ENCODE assay signal across 26 cellular contexts in the genomic region with DNA sequence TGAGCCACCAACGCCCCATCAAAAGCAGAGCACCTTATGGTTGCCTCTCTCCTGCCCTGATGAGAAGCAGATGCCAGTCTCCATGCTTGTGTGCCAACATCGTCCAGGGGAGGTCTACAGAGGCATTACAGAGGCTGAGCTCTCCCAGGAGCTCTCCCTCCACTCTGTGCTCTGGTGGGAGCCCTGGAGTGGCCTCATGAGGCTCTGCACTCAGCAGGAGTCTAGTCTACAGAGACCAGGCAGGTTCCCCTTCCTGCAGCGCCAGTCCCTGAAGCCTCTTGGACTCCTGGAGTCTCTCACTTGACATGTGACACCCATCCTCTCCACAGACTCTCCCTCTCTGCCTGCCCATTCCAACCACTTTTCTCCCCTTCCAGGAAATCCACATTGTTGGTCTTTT. TPM values are rescaled to one million over a fixed set of nuclear protein-coding genes. Genes with fewer than 3 reads are reported as not detected.
DNase-seq lines count a peak whose midpoint lies in the region; ATAC-seq and TF ChIP-seq lines count a peak whose summit lies in the region.
"Had no signal": no experiment of that assay in that cellular context is flagged by ENCODE, and none has a peak within 500 bp of the region (broad histone marks: within the 10 kb centered on the region; RNA-seq: fewer than 3 reads in every experiment).

No MANE protein-coding gene starts in this region.

- H3K9me3 Mint-ChIP-seq in CD4-positive, alpha-beta T cell: no peaks in the 10 kb centered on the region
- H3K9me3 Mint-ChIP-seq: CD8-positive, alpha-beta T cell had no signal

- WGBS in esophagus squamous epithelium, 2 donors: 82 to 89% methylated on average over 1 to 2 of the region's 3 CpGs

- no peaks in the 10 kb centered on the region for H3K36me3 Mint-ChIP-seq in CD4-positive, alpha-beta T cell (ENCODE audit: low read depth)
- H3K36me3 Mint-ChIP-seq: CD8-positive, alpha-beta T cell had no signal

- H3K4me1 ChIP-seq in BLaER1 treated with 17β-estradiol and CSF1 and Interleukin-3, amounts not matched to agents 10 nM and 100 nM: peaks cover 27 to 42% (median 36%) of the 10 kb centered on the region in 10 experiments
- H3K4me1 ChIP-seq in esophagus squamous epithelium: peaks cover 26 to 63% (median 42%) of the 10 kb centered on the region in 3 donors
- H3K4me1 ChIP-seq: Caco-2 had no signal

- H4K20me1 ChIP-seq in BLaER1 treated with 17β-estradiol and CSF1 and Interleukin-3, amounts not matched to agents 10 nM and 100 nM: no peaks in the 10 kb centered on the region

- no peak overlapping the region for H3K27ac Mint-ChIP-seq in CD4-positive, alpha-beta T cell
- H3K27ac Mint-ChIP-seq: CD8-positive, alpha-beta T cell had no signal

- H3K4me1 Mint-ChIP-seq in CD4-positive, alpha-beta T cell (ENCODE audit: low read depth): no peaks in the 10 kb centered on the region

- POLR2A ChIA-PET in RWPE1 (lab: Yijun Ruan, JAX; ENCODE audit: low non-redundant PET): no interaction called here
- POLR2A ChIA-PET in CD4-positive, alpha-beta T cell (lab: Charles Lee): no interaction called here

- no peaks in the 10 kb centered on the region for H3K27me3 Mint-ChIP-seq in CD4-positive, alpha-beta T cell

- no peak for TF ChIP-seq CTCF in RWPE1 (conservative IDR thresholded peaks at IDR 0.05; ENCODE audit: low read depth)
- TF ChIP-seq CTCF in esophagus squamous epithelium (IDR thresholded peaks at IDR 0.05): no peak
- TF ChIP-seq CTCF in CD4-positive, alpha-beta T cell (IDR thresholded peaks at IDR 0.05): no peak

- H3K4me2 ChIP-seq in BLaER1 treated with 17β-estradiol and CSF1 and Interleukin-3, amounts not matched to agents 10 nM and 100 nM: peak overlapping the region in 6 of 11 experiments; percentile 15 to 79 (median 57); a peak in 10 of 22 replicates

- CTCF ChIA-PET in RWPE1 (lab: Yijun Ruan, JAX): interaction anchor here (0.5 to 1.3 kb wide), 3 partner anchors 18 to 498 kb away, joined by 3 to 7 read pairs (median 4); no protein-coding TSS in a partner anchor
- CTCF ChIA-PET in CD4-positive, alpha-beta T cell (lab: Charles Lee): no interaction called here

- ATAC-seq in CD4-positive, alpha-beta T cell (ENCODE audit: poor library complexity): no peak
- ATAC-seq in GM18870 (IDR thresholded peaks at IDR 0.05; ENCODE audit: unreplicated experiment): no peak
- ATAC-seq: CD8-positive, alpha-beta T cell; GM12878; HCT116 had no signal

- no peak overlapping the region for H3K4me3 ChIP-seq in BLaER1 treated with 17β-estradiol and CSF1 and Interleukin-3, amounts not matched to agents 10 nM and 100 nM
- no peak overlapping the region for H3K4me3 ChIP-seq in esophagus squamous epithelium
- H3K4me3 ChIP-seq: GM12878 had no signal

- H3K27ac ChIP-seq in BLaER1 treated with 17β-estradiol and CSF1 and Interleukin-3, amounts not matched to agents 10 nM and 100 nM: no peak overlapping the region
- H3K27ac ChIP-seq in RWPE1 (peak overlapping the region; percentile 81; the same call in 1 of the 2 replicates), esophagus squamous epithelium (peak overlapping the region in 3 of 4 donors; percentile 89 to 92 (median 91))
- H3K27ac ChIP-seq in CD4-positive, alpha-beta T cell (ENCODE audit: low read depth, low read length): no peak overlapping the region

- H3K27me3 ChIP-seq in BLaER1 treated with 17β-estradiol and CSF1 and Interleukin-3, amounts not matched to agents 10 nM and 100 nM: no peaks in the 10 kb centered on the region
- H3K27me3 ChIP-seq in esophagus squamous epithelium: no peaks in the 10 kb centered on the region
- no peaks in the 10 kb centered on the region for H3K27me3 ChIP-seq in CD4-positive, alpha-beta T cell (ENCODE audit: control insufficient read depth, insufficient read depth, low read length)

- TF ChIP-seq POLR2A in esophagus squamous epithelium (IDR thresholded peaks at IDR 0.05): no peak

- no peak overlapping the region for H3K4me3 Mint-ChIP-seq in CD4-positive, alpha-beta T cell
- H3K4me3 Mint-ChIP-seq: CD8-positive, alpha-beta T cell had no signal

- intact Hi-C loops in esophagus squamous epithelium (cut with DNase I): no loop called here
- intact Hi-C loops in CD4-positive, alpha-beta T cell (cut with DNase I, micrococcal nuclease): loop anchor here in 1 of 2 experiments (10.0 kb wide), 1 partner anchor 118 kb away; no protein-coding TSS in a partner anchor

- H3K9me3 ChIP-seq in BLaER1 treated with 17β-estradiol and CSF1 and Interleukin-3, amounts not matched to agents 10 nM and 100 nM (replicated peaks in 1 of 11): no peaks in the 10 kb centered on the region
- no peaks in the 10 kb centered on the region for H3K9me3 ChIP-seq in esophagus squamous epithelium
- no peaks in the 10 kb centered on the region for H3K9me3 ChIP-seq in CD4-positive, alpha-beta T cell (ENCODE audit: control insufficient read depth, low read length)
- H3K9me3 ChIP-seq: Caco-2 had no signal

- no peak overlapping the region for H3K9ac ChIP-seq in BLaER1 treated with 17β-estradiol and CSF1 and Interleukin-3, amounts not matched to agents 10 nM and 100 nM

- H3K36me3 ChIP-seq in BLaER1 treated with 17β-estradiol and CSF1 and Interleukin-3, amounts not matched to agents 10 nM and 100 nM: no peaks in the 10 kb centered on the region
- H3K36me3 ChIP-seq in esophagus squamous epithelium: no peaks in the 10 kb centered on the region

- DNase-seq in NCI-H2029 (lab: John Stamatoyannopoulos, UW) (peak; percentile 25), RWPE1 (ENCODE audit: low spot score) (no peak), esophagus squamous epithelium (lab: John Stamatoyannopoulos, UW) (no peak), Ammon's horn (ENCODE audit: low spot score) (no peak)
- no peak for DNase-seq in activated CD4-positive, CD25-positive, alpha-beta regulatory T cell treated with anti-CD3 and anti-CD28 coated beads, Interleukin-2, amount 50 U/mL, for 72 hours
- DNase-seq in CD4-positive, alpha-beta T cell: no peak
- DNase-seq: C1 segment of cervical spinal cord; Caco-2; CD8-positive, alpha-beta T cell; EL; GDM1; Karpas-422; NCI-H1092 treated with DMSO at 0.1 percent for 48 hours; NCI-H146; NCI-H1930; NCI-H446; NCI-H526 treated with DMSO at 0.1 percent for 48 hours; RPMI8226; SHP77 had no signal

RNA-seq across cellular contexts. Expression of a gene that starts 3.4 kb away (rescaled TPM):
- total RNA-seq in esophagus squamous epithelium: under 1 TPM in 1 of 4 donors, not detected in 3; 0.19 TPM
- total RNA-seq in CD4-positive, alpha-beta T cell: under 1 TPM; 0.33 to 0.39 TPM
- total RNA-seq: Caco-2; GM12878; H4; SK-MEL-5; T-helper 1 cell treated with Interleukin-12 subunit alpha and Interleukin-12 subunit beta and Interleukin-4 antibody, amounts not matched to agents 30 ng/mL and 1 ng/mL, for 36 hours had no signal

RNA-seq across cellular contexts. Expression of a gene that starts 3.5 kb away (rescaled TPM):
- total RNA-seq in esophagus squamous epithelium: 1 to 10 TPM in 1 of 4 donors, under 1 TPM in 3; 0.11 to 8.2 (median 0.18) TPM
- 1 to 10 TPM; 1.4 to 2.2 TPM for total RNA-seq in CD4-positive, alpha-beta T cell
- total RNA-seq: H4 had no signal

RNA-seq across cellular contexts. Expression of a gene that starts 14.1 kb away (rescaled TPM):
- total RNA-seq in esophagus squamous epithelium: 100 to 1,000 TPM; 135 to 194 (median 183) TPM
- 10 to 100 TPM; 17.2 to 20.1 TPM for total RNA-seq in CD4-positive, alpha-beta T cell

RNA-seq across cellular contexts. Expression of a gene that starts 26.5 kb away (rescaled TPM):
- 10 to 100 TPM in 3 of 4 donors, 1 to 10 TPM in 1; 8.1 to 22.9 (median 12.2) TPM for total RNA-seq in esophagus squamous epithelium
- 1 to 10 TPM; 2.4 to 3.3 TPM for total RNA-seq in CD4-positive, alpha-beta T cell

RNA-seq across cellular contexts. Expression of a gene that starts 34.4 kb away (rescaled TPM):
- 100 to 1,000 TPM; 101 to 220 (median 113) TPM for total RNA-seq in esophagus squamous epithelium
- 10 to 100 TPM; 22.8 to 25.1 TPM for total RNA-seq in CD4-positive, alpha-beta T cell

Comparison
In these comparisons a context has a peak if more than half of its experiments do, and no peak if none do; other contexts are left out.
1. H3K27ac ChIP-seq: peak in RWPE1 (single experiment) and esophagus squamous epithelium (3 of 4); none in BLaER1 treated with 17β-estradiol and CSF1 and Interleukin-3, amounts not matched to agents 10 nM and 100 nM (0 of 11) and CD4-positive, alpha-beta T cell (single experiment).
2. RNA of a gene that starts 14.1 kb away (total RNA-seq): 135 to 194 TPM in esophagus squamous epithelium; 17.2 to 20.1 TPM in CD4-positive, alpha-beta T cell; every median in the first group is over 4 times any median in the second.